In genomic region chr2:241850544-241851324, GRCh38 we compare ENCODE assay signal across 1 cellular context.
TF ChIP-seq lines count a peak whose summit lies in the region.

No MANE protein-coding gene starts in this region.

TF ChIP-seq in H1, 55 proteins besides CTCF, POLR2A, EP300 and RAD21 (continued from another document):
- TF ChIP-seq BCL11A (IDR thresholded peaks at IDR 0.05; ENCODE audit: low read depth in 2 of 2, low read length in 2 of 2) (no peak), ATF2 (IDR thresholded peaks at IDR 0.05; ENCODE audit: low read length) (no peak), RBBP5 (IDR thresholded peaks at IDR 0.05; ENCODE audit: borderline replicate concordance, low read depth, low read length) (no peak), CHD1 (IDR thresholded peaks at IDR 0.05; ENCODE audit: low read depth, low read length) (no peak), ASH2L (IDR thresholded peaks at IDR 0.05; ENCODE audit: low read length) (no peak), EGR1 (IDR thresholded peaks at IDR 0.05; ENCODE audit: borderline replicate concordance, low read depth, low read length) (no peak), GABPA (IDR thresholded peaks at IDR 0.05; ENCODE audit: borderline replicate concordance, insufficient read depth, low read length) (no peak), RFX5 (IDR thresholded peaks at IDR 0.05; ENCODE audit: borderline replicate concordance, low read depth, low read length) (no peak), MAX (IDR thresholded peaks at IDR 0.05) (no peak), POU5F1 (IDR thresholded peaks at IDR 0.05; ENCODE audit: low read depth, low read length) (no peak), CEBPB (IDR thresholded peaks at IDR 0.05; ENCODE audit: low read depth, low read length) (no peak), TAF1 (IDR thresholded peaks at IDR 0.05; ENCODE audit: low read depth, low read length) (no peak), CREB1 (IDR thresholded peaks at IDR 0.05) (no peak), HDAC6 (IDR thresholded peaks at IDR 0.05; ENCODE audit: low read depth, low read length) (no peak), CTBP2 (IDR thresholded peaks at IDR 0.05; ENCODE audit: borderline replicate concordance, insufficient read depth, insufficient read length, low read length) (no peak), YY1 (IDR thresholded peaks at IDR 0.05; ENCODE audit: low read depth, low read length) (no peak)
